ENCODE assay signal across 7 cellular contexts in the genomic region with DNA sequence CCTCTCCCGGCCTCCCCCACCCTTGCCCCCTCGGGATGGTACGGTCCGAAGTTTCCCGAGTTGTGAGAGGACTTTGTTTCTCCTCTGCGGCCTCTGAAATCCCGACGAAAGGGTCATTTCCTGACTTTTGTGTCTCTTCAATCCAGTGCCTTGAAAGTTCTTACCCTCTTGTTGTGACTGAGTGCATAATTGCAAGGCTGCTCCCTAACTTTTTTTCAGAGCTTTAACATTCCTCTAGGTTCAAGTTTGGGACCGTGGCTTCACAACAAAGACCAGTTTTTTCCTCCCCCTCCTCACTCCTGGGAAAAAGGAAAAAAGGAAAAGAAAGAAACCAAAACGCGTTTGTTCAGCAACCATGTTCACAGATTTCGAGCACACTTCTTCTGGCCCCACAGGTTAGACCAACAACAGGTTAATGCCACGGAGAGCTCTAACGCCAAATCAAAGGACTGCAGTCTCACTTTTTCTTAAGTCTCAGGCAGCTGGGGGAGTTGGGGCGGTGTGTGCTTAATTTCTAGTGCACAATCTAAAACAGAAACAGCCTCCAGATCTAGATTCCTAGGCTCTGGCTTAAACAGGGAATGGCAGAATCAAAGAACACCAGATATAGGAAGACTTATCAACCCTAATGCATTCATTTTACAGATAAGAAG.
DNase-seq lines count a peak whose midpoint lies in the region; ATAC-seq and TF ChIP-seq lines count a peak whose summit lies in the region.

No MANE protein-coding gene starts in this region.

- TF ChIP-seq CTCF in adrenal gland (IDR thresholded peaks at IDR 0.05) (no peak), stomach (IDR thresholded peaks at IDR 0.05) (no peak)

- TF ChIP-seq POLR2A in adrenal gland (IDR thresholded peaks at IDR 0.05), result no peak
- no peak for TF ChIP-seq POLR2A in stomach (IDR thresholded peaks at IDR 0.05)

- peaks cover 14 to 39% of the 10 kb centered on the region in 2 donors for H3K4me1 ChIP-seq in adrenal gland (replicated peaks in 1 of 2)
- H3K4me1 ChIP-seq in stomach, result peaks cover 27 to 50% (median 38%) of the 10 kb centered on the region in 4 donors

- no peaks in the 10 kb centered on the region for H3K36me3 Mint-ChIP-seq in immature natural killer cell

- H3K27ac Mint-ChIP-seq in immature natural killer cell, result no peak overlapping the region

- ATAC-seq in HG02610 (IDR thresholded peaks at IDR 0.05; ENCODE audit: unreplicated experiment) (no peak), GM21423 (IDR thresholded peaks at IDR 0.05; ENCODE audit: unreplicated experiment) (no peak)

- H3K4me3 ChIP-seq in adrenal gland, result peak overlapping the region in 2 of 4 donors; percentile 66 to 69
- peak overlapping the region; percentile 49 to 55 (median 50) for H3K4me3 ChIP-seq in stomach

- H3K9me3 ChIP-seq in adrenal gland (replicated peaks in 1 of 3), result no peaks in the 10 kb centered on the region
- H3K9me3 ChIP-seq in stomach, result no peaks in the 10 kb centered on the region

- H3K27me3 ChIP-seq in adrenal gland (no peaks in the 10 kb centered on the region), stomach (no peaks in the 10 kb centered on the region)

- H3K27me3 Mint-ChIP-seq in immature natural killer cell (ENCODE audit: low read depth in 3 of 3), result peaks cover 4 to 31% (median 7%) of the 10 kb centered on the region in 3 donors

- H3K9me3 Mint-ChIP-seq in immature natural killer cell, result peaks cover 0 to 2% (median 0%) of the 10 kb centered on the region in 6 donors

- intact Hi-C loops in adrenal gland (cut with DNase I), result loop anchor here in 1 of 2 donors (5.0 kb wide), 1 partner anchor 179 kb away; a partner anchor contains a TSS
- intact Hi-C loops in stomach (cut with DNase I; ENCODE audit: low total_unique reads), result no loop called here

- peak; percentile 47 for DNase-seq in HK-2 (ENCODE audit: unreplicated experiment)
- peak in 4 of 7 donors; percentile 13 to 63 (median 62) for DNase-seq in adrenal gland
- DNase-seq in immature natural killer cell, result no peak
- no peak for DNase-seq in stomach
- DNase-seq in NCI-H1105 (lab: John Stamatoyannopoulos, UW), result no peak

- peaks cover 20 to 36% of the 10 kb centered on the region in 2 donors for H3K4me1 Mint-ChIP-seq in immature natural killer cell

- peak overlapping the region; percentile 71 to 84 (median 80) for H3K4me3 Mint-ChIP-seq in immature natural killer cell

- TF ChIP-seq EP300 in stomach (IDR thresholded peaks at IDR 0.05), result no peak

- H3K27ac ChIP-seq in adrenal gland (peak overlapping the region; percentile 10 to 95 (median 92)), stomach (peak overlapping the region; percentile 81 to 93 (median 86))

- no peaks in the 10 kb centered on the region for H3K36me3 ChIP-seq in adrenal gland (replicated peaks in 1 of 2)
- H3K36me3 ChIP-seq in stomach, result no peaks in the 10 kb centered on the region

- 6 to 21% (median 16%) methylated on average over 15 of the region's 15 CpGs for WGBS in adrenal gland, 4 donors
- 16 to 20% (median 19%) methylated on average over 15 of the region's 15 CpGs for WGBS in stomach, 5 donors

Comparison
In these comparisons a context has a peak if more than half of its experiments do, and no peak if none do; other contexts are left out.
1. DNase-seq: peak in HK-2 (single experiment) and adrenal gland (4 of 7); none in immature natural killer cell (0 of 3), stomach (single experiment) and NCI-H1105 (single experiment).